In genomic region chr9:137278061-137278912, GRCh38 we compare ENCODE assay signal across 8 cellular contexts. TPM values are rescaled to one million over a fixed set of nuclear protein-coding genes. Genes with fewer than 3 reads are reported as not detected.
DNase-seq lines count a peak whose midpoint lies in the region; FAIRE-seq and TF ChIP-seq lines count a peak whose summit lies in the region.

No MANE protein-coding gene starts in this region.

- H3K4me3 ChIP-seq in HL-60 (replicated peaks; ENCODE audit: insufficient read depth, low read length), result peak overlapping the region; percentile 81
- peak overlapping the region; percentile 42 to 48 for H3K4me3 ChIP-seq in kidney (ENCODE audit: low read length in 2 of 2)

- H3K27me3 Mint-ChIP-seq in CD14-positive monocyte (ENCODE audit: low read depth in 3 of 3), result peaks cover 0 to 4% (median 2%) of the 10 kb centered on the region in 3 donors

- intact Hi-C loops in CD14-positive monocyte (cut with micrococcal nuclease) (no loop called here), kidney (cut with DNase I) (no loop called here)

- H3K27ac Mint-ChIP-seq in CD14-positive monocyte, result peak overlapping the region; percentile 92 to 99 (median 97)

- no peaks in the 10 kb centered on the region for H3K9me3 ChIP-seq in kidney (ENCODE audit: control insufficient read depth in 1 of 2, low read length in 2 of 2)

- H3K27ac ChIP-seq in HL-60 (replicated peaks) (peak overlapping the region; percentile 98), kidney (ENCODE audit: low read depth in 2 of 2, low read length in 2 of 2) (peak overlapping the region; percentile 88 to 90), temporal lobe (ENCODE audit: low read depth, low read length) (peak overlapping the region; percentile 17)

- peak overlapping the region; percentile 53 to 65 for H3K9ac ChIP-seq in kidney (ENCODE audit: low read length in 2 of 2)

- peaks cover 0 to 2% (median 0%) of the 10 kb centered on the region in 7 donors for H3K9me3 Mint-ChIP-seq in CD14-positive monocyte

- no peak for DNase-seq in CD14-positive monocyte (ENCODE audit: low spot score)
- DNase-seq in HL-60 (ENCODE audit: low read depth in 1 of 2, low spot score in 1 of 2), result peak in 1 of 2 experiments; percentile 53
- peak; percentile 36 for DNase-seq in astrocyte of the hippocampus (ENCODE audit: low read depth, low spot score)
- peak; percentile 88 for DNase-seq in kidney
- no peak for DNase-seq in KBM-7
- no peak for DNase-seq in NCI-H524 treated with DMSO at 0.1 percent for 48 hours (lab: John Stamatoyannopoulos, UW)
- DNase-seq in COLO829 (ENCODE audit: low spot score), result no peak

- no peak for FAIRE-seq in kidney (lab: Jason Lieb, UNC)

- H3K27me3 ChIP-seq in HL-60 (ENCODE audit: insufficient read depth, poor library complexity, severe bottlenecking), result no peaks in the 10 kb centered on the region

- TF ChIP-seq CTCF in CD14-positive monocyte (IDR thresholded peaks at IDR 0.05), result no peak
- no peak for TF ChIP-seq CTCF in HL-60 (IDR thresholded peaks at IDR 0.05; ENCODE audit: insufficient read depth, low read length)
- TF ChIP-seq CTCF in kidney (IDR thresholded peaks at IDR 0.05; ENCODE audit: borderline replicate concordance, extremely low read depth, insufficient read depth), result no peak

- peaks cover 22 to 39% of the 10 kb centered on the region in 2 donors for H3K36me3 Mint-ChIP-seq in CD14-positive monocyte

- peaks cover 51% of the 10 kb centered on the region for H3K4me1 Mint-ChIP-seq in CD14-positive monocyte

- H3K36me3 ChIP-seq in kidney (ENCODE audit: control insufficient read depth in 1 of 2, insufficient read depth in 2 of 2, low read length in 2 of 2), result no peaks in the 10 kb centered on the region

- peak overlapping the region; percentile 88 to 93 for H3K4me3 Mint-ChIP-seq in CD14-positive monocyte

- peaks cover 7 to 26% of the 10 kb centered on the region in 2 donors for H3K4me1 ChIP-seq in kidney (ENCODE audit: control insufficient read depth in 1 of 2, insufficient read depth in 1 of 2, low read depth in 1 of 2, low read length in 2 of 2)

- in situ Hi-C loops in KBM-7 (cut with MboI; ENCODE audit: low pct_unique_long_range_greater_than_20kb, low sequenced_read_pairs), result no loop called here

RNA-seq across cellular contexts. Expression of gene TOR4A, which starts 0.8 kb away (rescaled TPM):
- polyA plus RNA-seq in CD14-positive monocyte (10 to 100 TPM; 13.7 to 15.4 TPM), kidney (ENCODE audit: insufficient read depth, low read depth, low replicate concordance) (4.9 TPM)
- total RNA-seq in kidney (23.8 TPM), temporal lobe (0.49 TPM)

RNA-seq across cellular contexts. Expression of gene NELFB, which starts 23.2 kb away (rescaled TPM):
- polyA plus RNA-seq in CD14-positive monocyte (10 to 100 TPM; 17.3 to 18.8 TPM), kidney (ENCODE audit: insufficient read depth, low read depth, low replicate concordance) (43.8 TPM)
- total RNA-seq in kidney (57.3 TPM), temporal lobe (32.2 TPM)

RNA-seq across cellular contexts. Expression of gene NRARP, which starts 23.8 kb away (rescaled TPM):
- polyA plus RNA-seq in CD14-positive monocyte (not detected), kidney (ENCODE audit: insufficient read depth, low read depth, low replicate concordance) (1.7 TPM)
- total RNA-seq in kidney (4.7 TPM), temporal lobe (2.7 TPM)

RNA-seq across cellular contexts. Expression of gene STPG3, which starts 27.2 kb away (rescaled TPM):
- polyA plus RNA-seq in CD14-positive monocyte (not detected), kidney (ENCODE audit: insufficient read depth, low read depth, low replicate concordance) (not detected)
- total RNA-seq in kidney (0.38 TPM), temporal lobe (not detected)

RNA-seq across cellular contexts. Expression of gene TUBB4B, which starts 37.2 kb away (rescaled TPM):
- polyA plus RNA-seq in CD14-positive monocyte, result 10 to 100 TPM; 58.1 to 70.8 TPM
- total RNA-seq in kidney, result 258 TPM
- 394 TPM for polyA plus RNA-seq in kidney (ENCODE audit: insufficient read depth, low read depth, low replicate concordance)
- 76.5 TPM for total RNA-seq in temporal lobe

Comparison
In these comparisons a context has a peak if more than half of its experiments do, and no peak if none do; other contexts are left out.
1. DNase-seq: peak in astrocyte of the hippocampus (single experiment) and kidney (single experiment); none in CD14-positive monocyte (single experiment), KBM-7 (single experiment), NCI-H524 treated with DMSO at 0.1 percent for 48 hours (single experiment) and COLO829 (single experiment).
2. H3K27ac ChIP-seq: peak in every context shown above with its lines; median percentile 98 in HL-60; 89 in kidney; 17 in temporal lobe.
3. RNA of gene TOR4A, which starts 0.8 kb away (total RNA-seq): 23.8 TPM in kidney (single experiment); 0.49 TPM in temporal lobe (single experiment); every median in the first group is over 10 times any median in the second.